17 cellular contexts compared by ENCODE assay signal in genomic region chr18:7224198-7224597, GRCh38. TPM values are rescaled to one million over a fixed set of nuclear protein-coding genes. Genes with fewer than 3 reads are reported as not detected.
A peak's percentile ranks its signal among the peaks of the same experiment; 100 is the strongest.
DNase-seq lines count a peak whose midpoint lies in the region; ATAC-seq and TF ChIP-seq lines count a peak whose summit lies in the region.
"Had no signal": no experiment of that assay in that cellular context is flagged by ENCODE, and none has a peak within 500 bp of the region (broad histone marks: within the 10 kb centered on the region; RNA-seq: fewer than 3 reads in every experiment).

No MANE protein-coding gene starts in this region.

- ATAC-seq in psoas muscle, result no peak

- H3K4me3 ChIP-seq in endodermal cell (ENCODE audit: low read length) (no peak overlapping the region), thyroid gland (replicated peaks in 1 of 3) (no peak overlapping the region), lower leg skin (ENCODE audit: low read depth, poor library complexity, severe bottlenecking) (no peak overlapping the region), psoas muscle (no peak overlapping the region)

- H3K9ac ChIP-seq in endodermal cell (ENCODE audit: extremely low read depth, low read length, poor library complexity, severe bottlenecking), result no peak overlapping the region

- H3K4me3 Mint-ChIP-seq in endodermal cell, result no peak overlapping the region
- H3K4me3 Mint-ChIP-seq: CD14-positive monocyte; CD8-positive, alpha-beta memory T cell had no signal

- H3K27ac Mint-ChIP-seq in endodermal cell, result peak overlapping the region; percentile 35
- H3K27ac Mint-ChIP-seq: CD8-positive, alpha-beta memory T cell had no signal

- peak; percentile 68 for TF ChIP-seq CTCF in endodermal cell (conservative IDR thresholded peaks at IDR 0.05)
- TF ChIP-seq CTCF in thyroid gland (IDR thresholded peaks at IDR 0.05), result no peak
- TF ChIP-seq CTCF in lower leg skin (IDR thresholded peaks at IDR 0.05), result no peak
- TF ChIP-seq CTCF in psoas muscle (IDR thresholded peaks at IDR 0.05), result no peak

- H3K27me3 ChIP-seq in endodermal cell (ENCODE audit: control insufficient read depth, insufficient read depth, low read length, poor library complexity, severe bottlenecking) (no peaks in the 10 kb centered on the region), thyroid gland (no peaks in the 10 kb centered on the region), psoas muscle (ENCODE audit: insufficient read depth in 3 of 3, low read length in 2 of 3) (no peaks in the 10 kb centered on the region)

- TF ChIP-seq POLR2A in thyroid gland (IDR thresholded peaks at IDR 0.05) (no peak), lower leg skin (IDR thresholded peaks at IDR 0.05) (no peak)

- no peaks in the 10 kb centered on the region for H3K36me3 ChIP-seq in endodermal cell (ENCODE audit: control insufficient read depth, insufficient read depth, low read length)
- H3K36me3 ChIP-seq in thyroid gland, result no peaks in the 10 kb centered on the region
- no peaks in the 10 kb centered on the region for H3K36me3 ChIP-seq in psoas muscle (ENCODE audit: insufficient read depth in 1 of 2, low read depth in 1 of 2)

- no peaks in the 10 kb centered on the region for H3K9me3 Mint-ChIP-seq in endodermal cell

- H3K27me3 Mint-ChIP-seq in endodermal cell (ENCODE audit: insufficient read depth), result no peaks in the 10 kb centered on the region

- no peaks in the 10 kb centered on the region for H3K4me1 ChIP-seq in endodermal cell (ENCODE audit: control insufficient read depth, insufficient read depth, low read length)
- H3K4me1 ChIP-seq in thyroid gland, result peaks cover 17 to 18% of the 10 kb centered on the region in 2 donors
- H3K4me1 ChIP-seq in psoas muscle, result peaks cover 12% of the 10 kb centered on the region

- peak; percentile 11 for DNase-seq in NCI-H345 (lab: John Stamatoyannopoulos, UW)
- DNase-seq in NCI-H345 treated with DMSO at 0.1 percent for 48 hours (lab: John Stamatoyannopoulos, UW; ENCODE audit: unreplicated experiment), result no peak
- peak; percentile 25 for DNase-seq in NCI-H69 (lab: John Stamatoyannopoulos, UW)
- DNase-seq in endodermal cell, result no peak
- no peak for DNase-seq in hippocampal formation (lab: John Stamatoyannopoulos, UW)
- no peak for DNase-seq in thyroid gland
- no peak for DNase-seq in lower leg skin (ENCODE audit: low spot score in 2 of 2)
- no peak for DNase-seq in psoas muscle
- DNase-seq: CD8-positive, alpha-beta memory T cell; DMS53; GF-D8; IMR-90 had no signal

- H3K4me1 Mint-ChIP-seq in endodermal cell, result peaks cover 16% of the 10 kb centered on the region
- H3K4me1 Mint-ChIP-seq: CD14-positive monocyte; CD8-positive, alpha-beta memory T cell had no signal

- intact Hi-C loops in thyroid gland (cut with DNase I), result no loop called here
- intact Hi-C loops in lower leg skin (cut with DNase I; ENCODE audit: low total_unique reads), result no loop called here
- intact Hi-C loops in psoas muscle (cut with DNase I), result loop anchor here (5.0 to 10.0 kb wide), 4 partner anchors 33 to 343 kb away; partner anchors contain the start of gene PTPRM (in 2 of the 2)

- WGBS in endodermal cell (ENCODE audit: insufficient coverage in 1 of 2, insufficient read length in 1 of 2), 2 experiments, result 44 to 82% methylated on average over 1 to 3 of the region's 3 CpGs
- WGBS in thyroid gland, 2 donors, result 77 to 90% methylated on average over 3 of the region's 3 CpGs
- 76 to 81% methylated on average over 3 of the region's 3 CpGs for WGBS in lower leg skin, 2 donors
- 82 to 92% (median 90%) methylated on average over 3 of the region's 3 CpGs for WGBS in psoas muscle, 3 donors

- H3K36me3 Mint-ChIP-seq in endodermal cell (ENCODE audit: low read depth), result no peaks in the 10 kb centered on the region
- H3K36me3 Mint-ChIP-seq: CD14-positive monocyte had no signal

- no peaks in the 10 kb centered on the region for H3K9me3 ChIP-seq in endodermal cell (ENCODE audit: control insufficient read depth, low read length)
- no peaks in the 10 kb centered on the region for H3K9me3 ChIP-seq in thyroid gland
- H3K9me3 ChIP-seq in psoas muscle, result no peaks in the 10 kb centered on the region

- H3K27ac ChIP-seq in endodermal cell (ENCODE audit: low read depth, low read length) (no peak overlapping the region), thyroid gland (no peak overlapping the region), psoas muscle (no peak overlapping the region)
- H3K27ac ChIP-seq: 22Rv1 had no signal

RNA-seq across cellular contexts. Expression of gene LRRC30, which starts 6.7 kb away (rescaled TPM):
- not detected for total RNA-seq in endodermal cell
- polyA plus RNA-seq in endodermal cell (2013, experiment 1 of 2), result not detected
- not detected for polyA plus RNA-seq in endodermal cell (2013, experiment 2 of 2)
- total RNA-seq in thyroid gland, result not detected
- total RNA-seq in lower leg skin, result not detected
- total RNA-seq in psoas muscle, result 10 to 100 TPM in 1 of 4 donors, 1 to 10 TPM in 3; 1.4 to 11.2 (median 4.9) TPM
- 10 to 100 TPM in 1 of 3 donors, 1 to 10 TPM in 1, not detected in 1; 5.6 to 21.7 TPM for polyA plus RNA-seq in psoas muscle
- total RNA-seq: A673; CD8-positive, alpha-beta memory T cell; HT-29; IMR-90 had no signal
- polyA plus RNA-seq: BJ; CD14-positive monocyte; CD8-positive, alpha-beta memory T cell; IMR-90 had no signal

Comparison
In these comparisons a context has a peak if more than half of its experiments do, and no peak if none do; other contexts are left out.
1. DNase-seq: peak in NCI-H345 (single experiment) and NCI-H69 (single experiment); none in NCI-H345 treated with DMSO at 0.1 percent for 48 hours (single experiment), endodermal cell (single experiment), hippocampal formation (0 of 2), thyroid gland (0 of 2), lower leg skin (0 of 2) and psoas muscle (0 of 2).
2. intact Hi-C loops: an anchor here in psoas muscle (5.0 to 10.0 kb wide); none called in thyroid gland and lower leg skin.